In genomic region chr17:49145654-49146053, GRCh38 we compare ENCODE assay signal across 7 cellular contexts. TPM values are rescaled to one million over a fixed set of nuclear protein-coding genes. Genes with fewer than 3 reads are reported as not detected.
"Had no signal": no experiment of that assay in that cellular context is flagged by ENCODE, and none has a peak within 500 bp of the region (broad histone marks: within the 10 kb centered on the region; RNA-seq: fewer than 3 reads in every experiment).

No MANE protein-coding gene starts in this region.

RNA-seq across cellular contexts. Expression of gene B4GALNT2, which starts 13.1 kb away (rescaled TPM):
- total RNA-seq: K562, PC-9, Right ventricle myocardium superior, RPMI7951, SK-MEL-5 had no signal
- polyA plus RNA-seq: IgD-negative memory B cell, K562, SK-N-SH had no signal
